ENCODE assay signal across 1 cellular context in the genomic region with DNA sequence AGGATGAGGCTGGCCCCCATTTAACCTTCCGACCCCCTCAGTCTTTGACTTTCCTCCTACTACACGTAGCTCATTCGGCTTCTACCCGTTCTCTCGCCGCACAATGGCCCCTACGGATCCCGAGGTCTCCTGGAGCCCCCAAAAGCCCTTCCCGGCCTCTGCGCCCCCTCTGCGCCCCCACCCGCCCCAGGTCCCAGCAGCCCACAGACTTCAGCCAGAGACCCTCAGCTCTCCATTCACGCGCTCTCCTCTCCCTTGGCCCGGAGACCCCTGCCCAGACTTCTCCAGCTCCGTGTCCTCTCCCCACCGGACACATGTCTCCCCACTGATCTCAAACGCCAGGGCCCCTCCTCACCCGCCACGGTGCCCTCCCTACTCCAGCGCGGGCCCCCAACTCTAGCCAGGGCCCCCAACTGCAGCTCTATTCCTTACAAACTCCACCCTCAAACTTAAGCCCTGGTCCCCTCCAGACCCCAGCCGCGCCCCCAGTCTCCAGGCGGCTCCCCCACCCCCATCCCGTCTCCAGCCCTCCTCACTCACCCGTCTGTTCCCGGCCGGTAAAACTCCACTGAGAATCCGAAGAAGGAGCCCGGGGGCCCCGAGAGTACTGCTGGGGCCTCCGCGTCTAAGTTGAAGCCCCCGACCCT.
TF ChIP-seq lines count a peak whose summit lies in the region.

No MANE protein-coding gene starts in this region.

TF ChIP-seq in endothelial cell of umbilical vein, 7 proteins besides CTCF, POLR2A, EP300 and RAD21:
- TF ChIP-seq JUN (IDR thresholded peaks at IDR 0.05; ENCODE audit: borderline replicate concordance, insufficient read depth, insufficient read length, low read depth), result no peak
- no peak for TF ChIP-seq GATA2 (IDR thresholded peaks at IDR 0.05; ENCODE audit: insufficient read depth, insufficient read length, low read depth, low read length)
- no peak for TF ChIP-seq MYC (IDR thresholded peaks at IDR 0.05; ENCODE audit: low read depth, low read length)
- TF ChIP-seq POLR2AphosphoS5 (IDR thresholded peaks at IDR 0.05; ENCODE audit: insufficient read depth, low read depth, low read length), result no peak
- no peak for TF ChIP-seq FOS (IDR thresholded peaks at IDR 0.05; ENCODE audit: borderline replicate concordance, insufficient read depth, low read length)
- TF ChIP-seq EZH2 (IDR thresholded peaks at IDR 0.05; ENCODE audit: borderline replicate concordance, low read depth, low read length, severe bottlenecking), result no peak
- TF ChIP-seq, protein P1, sequence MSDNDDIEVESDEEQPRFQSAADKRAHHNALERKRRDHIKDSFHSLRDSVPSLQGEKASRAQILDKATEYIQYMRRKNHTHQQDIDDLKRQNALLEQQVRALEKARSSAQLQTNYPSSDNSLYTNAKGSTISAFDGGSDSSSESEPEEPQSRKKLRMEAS (IDR thresholded peaks at IDR 0.05; ENCODE audit: insufficient read depth, insufficient read length), result no peak
